ENCODE assay signal across 8 cellular contexts in genomic region chr4:186191266-186192067, GRCh38. TPM values are rescaled to one million over a fixed set of nuclear protein-coding genes. Genes with fewer than 3 reads are reported as not detected.
DNase-seq lines count a peak whose midpoint lies in the region; ATAC-seq and TF ChIP-seq lines count a peak whose summit lies in the region.

CYP4V2 (plus strand) TSS chr4:186191567; CDS start chr4:186191824, 257 bp downstream.

- ATAC-seq in GM19468 (IDR thresholded peaks at IDR 0.05; ENCODE audit: extremely low read depth, unreplicated experiment) (peak; percentile 70), gastroesophageal sphincter (peak; percentile 92)

- H3K9me3 ChIP-seq in SJCRH30 (replicated peaks) (no peaks in the 10 kb centered on the region), gastroesophageal sphincter (no peaks in the 10 kb centered on the region), suprapubic skin (no peaks in the 10 kb centered on the region)

- WGBS in gastroesophageal sphincter (ENCODE audit: low coverage in 1 of 2), 2 donors, result no CpG with 5 or more reads among the region's 100 CpGs
- WGBS in suprapubic skin, result no CpG with 5 or more reads among the region's 100 CpGs

- DNase-seq in DMS153 treated with DMSO at 0.1 percent for 48 hours (lab: John Stamatoyannopoulos, UW; ENCODE audit: unreplicated experiment), result peak; percentile 75
- peak; percentile 63 for DNase-seq in HPDE6-E6E7 (ENCODE audit: extremely low spot score)
- peak; percentile 64 to 67 for DNase-seq in SJCRH30
- peak; percentile 64 to 80 (median 74) for DNase-seq in activated naive CD4-positive, alpha-beta T cell (lab: John Stamatoyannopoulos, UW)
- peak in 54 of 56 donors; percentile 42 to 93 (median 78) for DNase-seq in nucleus accumbens (lab: John Stamatoyannopoulos, UW)
- peak; percentile 82 to 88 for DNase-seq in suprapubic skin (ENCODE audit: low spot score in 2 of 2)

- H3K4me3 ChIP-seq in SJCRH30 (peak within 1 kb of the TSS; percentile 87), gastroesophageal sphincter (peak within 1 kb of the TSS; percentile 82 to 84), suprapubic skin (peak within 1 kb of the TSS; percentile 79)

- TF ChIP-seq CTCF in gastroesophageal sphincter (IDR thresholded peaks at IDR 0.05) (peak in 3 of 4 experiments; percentile 28 to 59 (median 35)), suprapubic skin (IDR thresholded peaks at IDR 0.05) (peak in 1 of 2 donors; percentile 25)

- H3K36me3 ChIP-seq in SJCRH30 (no peaks in the 10 kb centered on the region), gastroesophageal sphincter (peaks cover 0 to 14% of the 10 kb centered on the region in 2 donors), suprapubic skin (no peaks in the 10 kb centered on the region)

- H3K4me1 ChIP-seq in SJCRH30 (no peaks in the 10 kb centered on the region), gastroesophageal sphincter (peaks cover 0 to 42% (median 24%) of the 10 kb centered on the region in 3 donors), suprapubic skin (peaks cover 32% of the 10 kb centered on the region)

- TF ChIP-seq EP300 in gastroesophageal sphincter (IDR thresholded peaks at IDR 0.05), result no peak
- TF ChIP-seq EP300 in suprapubic skin (IDR thresholded peaks at IDR 0.05), result no peak

- H3K27me3 ChIP-seq in SJCRH30 (no peaks in the 10 kb centered on the region), gastroesophageal sphincter (no peaks in the 10 kb centered on the region), suprapubic skin (no peaks in the 10 kb centered on the region)

- TF ChIP-seq POLR2A in gastroesophageal sphincter (IDR thresholded peaks at IDR 0.05) (peak; percentile 62 to 66), suprapubic skin (IDR thresholded peaks at IDR 0.05) (peak in 1 of 2 donors; percentile 42)

- H3K27ac ChIP-seq in SJCRH30, result peak within 1 kb of the TSS; percentile 66
- H3K27ac ChIP-seq in gastroesophageal sphincter, result peak within 1 kb of the TSS; percentile 82 to 99 (median 98)
- H3K27ac ChIP-seq in suprapubic skin, result peak within 1 kb of the TSS; percentile 94

RNA-seq across cellular contexts. Expression of gene CYP4V2, which starts in this region (rescaled TPM):
- total RNA-seq in SJCRH30 (2014; rRNA removed; shearing (Covaris generic)), result 4.3 and 4.6 TPM in 2 replicates
- total RNA-seq in gastroesophageal sphincter (10 to 100 TPM; 25.6 to 44.7 (median 32.5) TPM), suprapubic skin (10 to 100 TPM in 1 of 4 donors, 1 to 10 TPM in 3; 7.0 to 12.1 (median 7.9) TPM)

Comparison
In these comparisons a context has a peak if more than half of its experiments do, and no peak if none do; other contexts are left out.
1. Peak in every context shown above with its lines: DNase-seq, ATAC-seq, H3K4me3 ChIP-seq and H3K27ac ChIP-seq.